ENCODE assay signal across 30 cellular contexts in the genomic region with DNA sequence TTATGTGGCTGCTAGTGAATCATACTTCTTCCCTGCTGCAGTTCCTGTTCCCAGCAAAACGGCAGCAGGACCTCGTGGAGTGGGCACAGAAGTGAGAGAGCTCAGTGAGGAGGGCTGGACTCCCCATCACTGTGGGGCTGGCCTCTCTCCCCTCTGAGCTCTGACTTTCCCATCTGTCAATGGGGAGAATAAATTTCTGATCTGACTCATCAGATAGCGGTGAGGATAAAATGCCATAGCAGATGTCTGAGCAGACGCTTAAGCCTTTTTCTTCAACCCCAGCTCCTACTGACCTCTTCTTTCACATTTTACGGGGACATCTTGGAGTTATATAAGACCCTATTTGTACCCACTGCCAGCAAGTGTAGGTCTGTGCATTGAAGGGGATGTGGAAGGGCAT.
"Had no signal": no experiment of that assay in that cellular context is flagged by ENCODE, and none has a peak within 500 bp of the region (broad histone marks: within the 10 kb centered on the region; RNA-seq: fewer than 3 reads in every experiment).

No MANE protein-coding gene starts in this region.

- H3K4me1 Mint-ChIP-seq: activated B cell treated with CpG ODN at 0.5 μM for 24 hours had no signal

- H3K4me3 ChIP-seq: ascending aorta, body of pancreas, breast epithelium, SJSA1 had no signal

- H3K36me3 ChIP-seq: ascending aorta, breast epithelium, SJSA1 had no signal

- H3K27ac ChIP-seq: ascending aorta, body of pancreas, breast epithelium, KMS-11, SJSA1, VCaP had no signal

- H3K27me3 Mint-ChIP-seq: activated B cell treated with CpG ODN at 0.5 μM for 24 hours; activated CD8-positive, alpha-beta T cell treated with anti-CD3 and anti-CD28 coated beads for 36 hours; activated naive CD4-positive, alpha-beta T cell treated with anti-CD3 and anti-CD28 coated beads, Interleukin-2, amount 10 ng/mL, durations not matched to agents 7 days and 5 days; activated naive CD8-positive, alpha-beta T cell treated with anti-CD3 and anti-CD28 coated beads for 36 hours had no signal

- ATAC-seq: activated CD8-positive, alpha-beta T cell treated with anti-CD3 and anti-CD28 coated beads for 36 hours; body of pancreas; Panc1 had no signal

- DNase-seq: activated B cell treated with CpG ODN at 0.5 μM for 24 hours; activated CD4-positive, alpha-beta T cell treated with anti-CD3 and anti-CD28 coated beads for 4 hours; activated CD4-positive, CD25-positive, alpha-beta regulatory T cell treated with anti-CD3 and anti-CD28 coated beads, Interleukin-2, amount 50 U/mL, for 72 hours; activated CD8-positive, alpha-beta T cell treated with anti-CD3 and anti-CD28 coated beads for 36 hours; activated gamma-delta T cell treated with Interleukin-2 at 50 U/mL for 16 hours; activated naive CD4-positive, alpha-beta T cell treated with anti-CD3 and anti-CD28 coated beads, Interleukin-2, amount 10 ng/mL, durations not matched to agents 7 days and 5 days; activated naive CD8-positive, alpha-beta T cell treated with anti-CD3 and anti-CD28 coated beads for 36 hours; activated T-cell treated with anti-CD3 and anti-CD28 coated beads, Interleukin-2, amount 50 U/mL, for 1 hour; amygdala; body of pancreas; MM.1S; MV-4-11; NCI-H1092; NCI-H1436 treated with DMSO at 0.1 percent for 48 hours; NCI-H1694 treated with DMSO at 0.1 percent for 48 hours; NCI-H2029; NCI-H345; NCI-H526 treated with DMSO at 0.1 percent for 48 hours; NCI-H774; SHP77; SW 1271; T-helper 1 cell; T-helper 2 cell; T-helper 9 cell had no signal

- H3K4me3 Mint-ChIP-seq: activated B cell treated with CpG ODN at 0.5 μM for 24 hours; activated CD8-positive, alpha-beta T cell treated with anti-CD3 and anti-CD28 coated beads for 36 hours; activated naive CD4-positive, alpha-beta T cell treated with anti-CD3 and anti-CD28 coated beads, Interleukin-2, amount 10 ng/mL, durations not matched to agents 7 days and 5 days; activated naive CD8-positive, alpha-beta T cell treated with anti-CD3 and anti-CD28 coated beads for 36 hours had no signal

- H3K9me3 Mint-ChIP-seq: activated B cell treated with CpG ODN at 0.5 μM for 24 hours; activated CD8-positive, alpha-beta T cell treated with anti-CD3 and anti-CD28 coated beads for 36 hours; activated naive CD4-positive, alpha-beta T cell treated with anti-CD3 and anti-CD28 coated beads, Interleukin-2, amount 10 ng/mL, durations not matched to agents 7 days and 5 days; activated naive CD8-positive, alpha-beta T cell treated with anti-CD3 and anti-CD28 coated beads for 36 hours had no signal

- H3K9ac ChIP-seq: KMS-11 had no signal

- H3K9me3 ChIP-seq: ascending aorta, body of pancreas, breast epithelium, SJSA1 had no signal

- H3K27me3 ChIP-seq: ascending aorta, body of pancreas, breast epithelium, SJSA1 had no signal

- H3K27ac Mint-ChIP-seq: activated B cell treated with CpG ODN at 0.5 μM for 24 hours; activated CD8-positive, alpha-beta T cell treated with anti-CD3 and anti-CD28 coated beads for 36 hours; activated naive CD4-positive, alpha-beta T cell treated with anti-CD3 and anti-CD28 coated beads, Interleukin-2, amount 10 ng/mL, durations not matched to agents 7 days and 5 days; activated naive CD8-positive, alpha-beta T cell treated with anti-CD3 and anti-CD28 coated beads for 36 hours had no signal

- H3K4me2 ChIP-seq: KMS-11 had no signal

- H3K4me1 ChIP-seq: ascending aorta, body of pancreas, breast epithelium, SJSA1 had no signal
